Comparison of ENCODE assay signal across 12 cellular contexts in the genomic region with DNA sequence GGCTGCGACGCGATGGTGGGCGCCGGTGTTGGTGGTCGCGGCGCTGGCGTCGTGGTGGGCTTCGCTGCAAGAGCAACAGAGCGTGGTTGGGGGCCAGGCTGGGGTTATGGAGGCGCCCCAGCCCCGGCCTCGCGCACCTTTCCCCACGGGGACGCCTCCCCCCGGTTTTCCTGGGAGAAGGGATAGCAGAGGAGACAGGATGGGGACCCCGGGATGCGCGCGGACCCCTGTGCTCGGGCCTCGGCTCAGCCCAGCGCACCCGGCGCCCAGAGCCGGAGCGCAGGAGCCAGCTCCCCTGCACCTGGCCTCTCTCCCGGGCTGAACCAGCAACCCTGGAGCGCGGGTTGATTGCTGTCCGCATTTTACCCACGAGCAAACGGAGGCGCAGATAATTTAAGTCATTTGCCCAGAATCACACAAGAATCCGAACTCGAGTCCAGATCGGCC. TPM values are rescaled to one million over a fixed set of nuclear protein-coding genes. Genes with fewer than 3 reads are reported as not detected.
DNase-seq lines count a peak whose midpoint lies in the region; ATAC-seq and TF ChIP-seq lines count a peak whose summit lies in the region.
"Had no signal": no experiment of that assay in that cellular context is flagged by ENCODE, and none has a peak within 500 bp of the region (broad histone marks: within the 10 kb centered on the region; RNA-seq: fewer than 3 reads in every experiment).

No MANE protein-coding gene starts in this region.

- no peaks in the 10 kb centered on the region for H3K9me3 ChIP-seq in thymus (ENCODE audit: control insufficient read depth)
- H3K9me3 ChIP-seq: BE2C had no signal

- H3K27me3 Mint-ChIP-seq in activated naive CD4-positive, alpha-beta T cell treated with anti-CD3 and anti-CD28 coated beads, Interleukin-2, amount 10 ng/mL, durations not matched to agents 7 days and 5 days = peaks cover 84% of the 10 kb centered on the region
- peaks cover 46% of the 10 kb centered on the region for H3K27me3 Mint-ChIP-seq in activated T-helper 2 cell treated with anti-CD3 and anti-CD28 coated beads, Interferon-gamma antibody, Interleukin-2, Interleukin-4, amounts not matched to agents 10 μg/mL and 5 μg/mL and 100 μg/mL, durations not matched to agents 14 hours and 24 hours and 36 hours (ENCODE audit: low read depth)
- H3K27me3 Mint-ChIP-seq in memory B cell = peaks cover 26% of the 10 kb centered on the region

- CTCF ChIA-PET in activated naive CD4-positive, alpha-beta T cell treated with anti-CD3 and anti-CD28 coated beads, Interleukin-2, amount 10 ng/mL, durations not matched to agents 7 days and 5 days (lab: Charles Lee) = no interaction called here
- CTCF ChIA-PET in RWPE1 (lab: Yijun Ruan, JAX) = no interaction called here

- peaks cover 35% of the 10 kb centered on the region for H3K36me3 ChIP-seq in thymus (ENCODE audit: control insufficient read depth, insufficient read depth)
- H3K36me3 ChIP-seq: BE2C had no signal

- DNase-seq in activated naive CD4-positive, alpha-beta T cell treated with anti-CD3 and anti-CD28 coated beads, Interleukin-2, amount 10 ng/mL, durations not matched to agents 7 days and 5 days = no peak
- no peak for DNase-seq in activated naive CD4-positive, alpha-beta T cell treated with anti-CD3 and anti-CD28 coated beads, Interleukin-2, amount 50 U/mL, for 72 hours (ENCODE audit: low spot score in 2 of 2)
- no peak for DNase-seq in activated T-helper 2 cell treated with anti-CD3 and anti-CD28 coated beads, Interferon-gamma antibody, Interleukin-2, Interleukin-4, amounts not matched to agents 10 μg/mL and 5 μg/mL and 100 μg/mL, durations not matched to agents 14 hours and 24 hours and 36 hours (ENCODE audit: low spot score)
- DNase-seq in memory B cell (ENCODE audit: low spot score in 2 of 2) (no peak), RWPE1 (ENCODE audit: low spot score) (no peak)
- DNase-seq: BE2C; central memory CD4-positive, alpha-beta T cell; MV-4-11; SIG-M5 had no signal

- peaks cover 6% of the 10 kb centered on the region for H3K36me3 Mint-ChIP-seq in activated naive CD4-positive, alpha-beta T cell treated with anti-CD3 and anti-CD28 coated beads, Interleukin-2, amount 10 ng/mL, durations not matched to agents 7 days and 5 days
- H3K36me3 Mint-ChIP-seq in activated naive CD4-positive, alpha-beta T cell treated with anti-CD3 and anti-CD28 coated beads, Interleukin-2, amount 50 U/mL, for 72 hours = peaks cover 0 to 20% of the 10 kb centered on the region in 2 donors
- H3K36me3 Mint-ChIP-seq in activated T-helper 2 cell treated with anti-CD3 and anti-CD28 coated beads, Interferon-gamma antibody, Interleukin-2, Interleukin-4, amounts not matched to agents 10 μg/mL and 5 μg/mL and 100 μg/mL, durations not matched to agents 14 hours and 24 hours and 36 hours (ENCODE audit: low read depth) = no peaks in the 10 kb centered on the region
- H3K36me3 Mint-ChIP-seq in memory B cell = peaks cover under 1% of the 10 kb centered on the region

- no peak for TF ChIP-seq CTCF in RWPE1 (conservative IDR thresholded peaks at IDR 0.05; ENCODE audit: low read depth)

- H3K4me3 Mint-ChIP-seq in activated naive CD4-positive, alpha-beta T cell treated with anti-CD3 and anti-CD28 coated beads, Interleukin-2, amount 10 ng/mL, durations not matched to agents 7 days and 5 days = peak overlapping the region; percentile 52
- H3K4me3 Mint-ChIP-seq in activated T-helper 2 cell treated with anti-CD3 and anti-CD28 coated beads, Interferon-gamma antibody, Interleukin-2, Interleukin-4, amounts not matched to agents 10 μg/mL and 5 μg/mL and 100 μg/mL, durations not matched to agents 14 hours and 24 hours and 36 hours (ENCODE audit: low read depth) = peak overlapping the region; percentile 62
- H3K4me3 Mint-ChIP-seq in memory B cell = peak overlapping the region; percentile 78

- H3K27me3 ChIP-seq in thymus (ENCODE audit: control insufficient read depth, insufficient read depth) = no peaks in the 10 kb centered on the region

- POLR2A ChIA-PET in RWPE1 (lab: Yijun Ruan, JAX; ENCODE audit: low non-redundant PET) = no interaction called here

- H3K9me3 Mint-ChIP-seq in activated naive CD4-positive, alpha-beta T cell treated with anti-CD3 and anti-CD28 coated beads, Interleukin-2, amount 10 ng/mL, durations not matched to agents 7 days and 5 days = no peaks in the 10 kb centered on the region
- no peaks in the 10 kb centered on the region for H3K9me3 Mint-ChIP-seq in activated naive CD4-positive, alpha-beta T cell treated with anti-CD3 and anti-CD28 coated beads, Interleukin-2, amount 50 U/mL, for 72 hours
- H3K9me3 Mint-ChIP-seq in activated T-helper 2 cell treated with anti-CD3 and anti-CD28 coated beads, Interferon-gamma antibody, Interleukin-2, Interleukin-4, amounts not matched to agents 10 μg/mL and 5 μg/mL and 100 μg/mL, durations not matched to agents 14 hours and 24 hours and 36 hours = no peaks in the 10 kb centered on the region
- H3K9me3 Mint-ChIP-seq in memory B cell = peaks cover under 1% of the 10 kb centered on the region

- ATAC-seq in activated naive CD4-positive, alpha-beta T cell treated with anti-CD3 and anti-CD28 coated beads, Interleukin-2, amount 50 U/mL, for 72 hours = no peak
- ATAC-seq in memory B cell (ENCODE audit: low read depth) = no peak
- no peak for ATAC-seq in GM21717 (IDR thresholded peaks at IDR 0.05; ENCODE audit: unreplicated experiment)
- no peak for ATAC-seq in GM21447 (IDR thresholded peaks at IDR 0.05; ENCODE audit: unreplicated experiment)

- H3K4me1 ChIP-seq in thymus (ENCODE audit: control insufficient read depth, insufficient read depth, low read length) = peaks cover 34% of the 10 kb centered on the region
- H3K4me1 ChIP-seq: BE2C had no signal

- WGBS in thymus = 13% methylated on average over 40 of the region's 40 CpGs

- H3K4me1 Mint-ChIP-seq in activated naive CD4-positive, alpha-beta T cell treated with anti-CD3 and anti-CD28 coated beads, Interleukin-2, amount 10 ng/mL, durations not matched to agents 7 days and 5 days = peaks cover 42% of the 10 kb centered on the region
- H3K4me1 Mint-ChIP-seq in activated T-helper 2 cell treated with anti-CD3 and anti-CD28 coated beads, Interferon-gamma antibody, Interleukin-2, Interleukin-4, amounts not matched to agents 10 μg/mL and 5 μg/mL and 100 μg/mL, durations not matched to agents 14 hours and 24 hours and 36 hours (ENCODE audit: low read depth) = peaks cover 36% of the 10 kb centered on the region
- H3K4me1 Mint-ChIP-seq in memory B cell = peaks cover 14% of the 10 kb centered on the region

- no peak overlapping the region for H3K27ac Mint-ChIP-seq in activated naive CD4-positive, alpha-beta T cell treated with anti-CD3 and anti-CD28 coated beads, Interleukin-2, amount 10 ng/mL, durations not matched to agents 7 days and 5 days
- H3K27ac Mint-ChIP-seq in activated naive CD4-positive, alpha-beta T cell treated with anti-CD3 and anti-CD28 coated beads, Interleukin-2, amount 50 U/mL, for 72 hours = no peak overlapping the region
- H3K27ac Mint-ChIP-seq in activated T-helper 2 cell treated with anti-CD3 and anti-CD28 coated beads, Interferon-gamma antibody, Interleukin-2, Interleukin-4, amounts not matched to agents 10 μg/mL and 5 μg/mL and 100 μg/mL, durations not matched to agents 14 hours and 24 hours and 36 hours = no peak overlapping the region
- H3K27ac Mint-ChIP-seq in memory B cell = no peak overlapping the region

- intact Hi-C loops in activated T-helper 2 cell treated with anti-CD3 and anti-CD28 coated beads, Interferon-gamma antibody, Interleukin-2, Interleukin-4, amounts not matched to agents 10 μg/mL and 5 μg/mL and 100 μg/mL, durations not matched to agents 14 hours and 24 hours and 36 hours (cut with micrococcal nuclease) = loop anchor here (5.0 kb wide), 1 partner anchor 452 kb away; the partner anchor contains the start of gene REEP1

- peak overlapping the region; percentile 96 for H3K27ac ChIP-seq in thymus (ENCODE audit: low read depth)
- H3K27ac ChIP-seq in RWPE1 = no peak overlapping the region

- peak overlapping the region; percentile 78 for H3K4me3 ChIP-seq in thymus (ENCODE audit: low read length)

RNA-seq across cellular contexts. Expression of gene CD8A, which starts 1.0 kb away (rescaled TPM):
- total RNA-seq in activated naive CD4-positive, alpha-beta T cell treated with anti-CD3 and anti-CD28 coated beads, Interleukin-2, amount 50 U/mL, for 72 hours = 1 to 10 TPM in 1 of 2 donors, under 1 TPM in 1; 0.31 to 1.7 TPM
- 1.8 and 2.8 TPM in 2 replicates for total RNA-seq in activated T-helper 2 cell treated with anti-CD3 and anti-CD28 coated beads, Interferon-gamma antibody, Interleukin-2, Interleukin-4, amounts not matched to agents 10 μg/mL and 5 μg/mL and 100 μg/mL, durations not matched to agents 14 hours and 24 hours and 36 hours
- polyA plus RNA-seq in thymus = 242 TPM
